Comparison of ENCODE assay signal across 11 cellular contexts in genomic region chr5:6638236-6638635, GRCh38.
"Had no signal": no experiment of that assay in that cellular context is flagged by ENCODE, and none has a peak within 500 bp of the region (broad histone marks: within the 10 kb centered on the region; RNA-seq: fewer than 3 reads in every experiment).

No MANE protein-coding gene starts in this region.

- H3K27ac ChIP-seq: cardiac muscle cell, psoas muscle, upper lobe of left lung had no signal

- H3K9me3 ChIP-seq: psoas muscle, upper lobe of left lung had no signal

- H3K27me3 ChIP-seq: cardiac muscle cell, upper lobe of left lung had no signal

- H3K4me3 ChIP-seq: cardiac muscle cell, psoas muscle, upper lobe of left lung had no signal

- DNase-seq: activated CD4-positive, alpha-beta memory T cell treated with anti-CD3 and anti-CD28 coated beads, Interleukin-2, amount 10 ng/mL, durations not matched to agents 7 days and 5 days; activated naive CD8-positive, alpha-beta T cell treated with anti-CD3 and anti-CD28 coated beads, Interleukin-2, amount 10 ng/mL, durations not matched to agents 7 days and 5 days; activated T-cell treated with anti-CD3 and anti-CD28 coated beads, Interleukin-2, amount 50 U/mL, for 48 hours; aorta; glutamatergic neuron; natural killer cell; psoas muscle; stimulated activated CD4-positive, alpha-beta T cell treated with anti-CD3 and anti-CD28 coated beads, Interleukin-2, amount 100 ng/mL, for 48 hours; stimulated activated naive CD4-positive, alpha-beta T cell treated with Interleukin-2 at 50 U/mL for 16 hours; upper lobe of left lung had no signal

- H3K36me3 ChIP-seq: cardiac muscle cell, upper lobe of left lung had no signal
